Comparison of ENCODE assay signal across 8 cellular contexts in the genomic region with DNA sequence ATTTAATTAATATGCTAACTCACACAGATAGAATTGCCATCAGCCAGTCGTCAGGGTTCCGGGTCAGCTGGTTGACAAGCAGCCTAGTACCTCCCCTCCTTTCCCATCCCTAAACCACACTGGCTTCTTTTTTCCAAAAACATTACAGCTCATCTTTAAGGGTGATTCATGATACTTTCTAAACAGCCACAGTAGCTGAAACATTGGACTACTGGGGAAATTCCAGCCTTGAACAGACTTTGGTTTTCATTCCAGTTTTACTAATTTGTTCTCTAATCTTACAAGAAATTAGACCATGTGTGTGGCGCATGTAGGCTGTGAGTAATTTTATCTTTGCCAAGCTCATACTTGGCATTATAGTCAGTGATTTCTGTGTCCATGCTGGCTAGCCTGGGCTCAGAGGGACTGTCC.
DNase-seq lines count a peak whose midpoint lies in the region; ATAC-seq and TF ChIP-seq lines count a peak whose summit lies in the region.

No MANE protein-coding gene starts in this region.

- ATAC-seq in HG03139 (IDR thresholded peaks at IDR 0.05; ENCODE audit: unreplicated experiment) (no peak), HG03196 (IDR thresholded peaks at IDR 0.05; ENCODE audit: unreplicated experiment) (no peak), GM19035 (IDR thresholded peaks at IDR 0.05; ENCODE audit: unreplicated experiment) (no peak)

- DNase-seq in ELR (ENCODE audit: low read depth) (peak; percentile 90), HT1080 (ENCODE audit: low read depth) (peak; percentile 93), epithelial cell of esophagus (ENCODE audit: low read depth) (peak; percentile 90), renal cortical epithelial cell (ENCODE audit: low read depth) (peak; percentile 95), NCI-H1092 (lab: John Stamatoyannopoulos, UW) (no peak)

- H3K4me3 ChIP-seq in epithelial cell of esophagus (ENCODE audit: low read length) = no peak overlapping the region

- TF ChIP-seq CTCF in epithelial cell of esophagus (IDR thresholded peaks at IDR 0.05; ENCODE audit: insufficient read depth, low read depth, low read length, missing control alignments) = no peak
